14 cellular contexts compared by ENCODE assay signal in the genomic region with DNA sequence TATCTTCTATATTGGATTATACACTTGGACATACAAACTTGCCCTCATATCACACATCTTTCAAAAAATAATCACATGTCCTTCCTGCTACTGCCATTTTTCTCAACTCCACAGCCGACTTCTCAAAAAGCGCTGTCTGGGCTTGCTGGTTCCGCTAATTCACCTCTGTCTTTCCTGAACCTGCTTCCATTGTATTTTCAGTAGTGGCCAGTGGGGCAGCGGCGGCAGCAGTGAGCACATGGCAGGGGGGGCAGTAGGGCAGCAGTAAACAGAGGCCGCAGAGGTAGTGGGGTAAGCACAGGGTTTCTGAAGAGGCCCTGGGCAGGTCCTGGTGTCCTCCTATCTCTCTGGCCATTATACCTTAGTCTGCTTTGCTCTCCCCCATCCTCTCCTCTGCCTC.
A peak's percentile ranks its signal among the peaks of the same experiment; 100 is the strongest.
DNase-seq lines count a peak whose midpoint lies in the region; ATAC-seq and TF ChIP-seq lines count a peak whose summit lies in the region.
"Had no signal": no experiment of that assay in that cellular context is flagged by ENCODE, and none has a peak within 500 bp of the region (broad histone marks: within the 10 kb centered on the region; RNA-seq: fewer than 3 reads in every experiment).

No MANE protein-coding gene starts in this region.

- H3K4ac ChIP-seq in IMR-90 (ENCODE audit: low read depth, low read length) (no peak overlapping the region), mesendoderm (ENCODE audit: low read depth, low read length) (no peak overlapping the region)

- H3K36me3 ChIP-seq in IMR-90 (ENCODE audit: control insufficient read depth, insufficient read depth, low read length), result no peaks in the 10 kb centered on the region
- H3K36me3 ChIP-seq in mesendoderm (ENCODE audit: control insufficient read depth, insufficient read depth, low read length), result no peaks in the 10 kb centered on the region

- no peak overlapping the region for H2BK15ac ChIP-seq in IMR-90 (ENCODE audit: low read depth, low read length)
- no peak overlapping the region for H2BK15ac ChIP-seq in mesendoderm (replicated peaks; ENCODE audit: low read depth)

- no peak overlapping the region for H2BK5ac ChIP-seq in IMR-90 (ENCODE audit: low read depth, low read length, poor library complexity, severe bottlenecking)
- no peak overlapping the region for H2BK5ac ChIP-seq in mesendoderm (ENCODE audit: low read length)

- TF ChIP-seq CTCF in IMR-90 (conservative IDR thresholded peaks at IDR 0.05; ENCODE audit: low read depth, low read length) (peak; percentile 16; the same call in 1 of the 2 replicates), astrocyte of the spinal cord (IDR thresholded peaks at IDR 0.05; ENCODE audit: low read depth, low read length) (peak; percentile 36)

- no peak overlapping the region for H3K23ac ChIP-seq in IMR-90 (ENCODE audit: low read depth, low read length)
- no peak overlapping the region for H3K23ac ChIP-seq in mesendoderm (ENCODE audit: low read length)

- H3K4me2 ChIP-seq in IMR-90 (ENCODE audit: low read depth, low read length), result no peak overlapping the region
- H3K4me2 ChIP-seq in mesendoderm (ENCODE audit: low read length), result no peak overlapping the region
- H3K4me2 ChIP-seq: hepatocyte had no signal

- no peak overlapping the region for H3K56ac ChIP-seq in IMR-90 (ENCODE audit: extremely low read depth, insufficient read depth, low read length)
- no peak overlapping the region for H3K56ac ChIP-seq in mesendoderm (ENCODE audit: low read length)

- no peak overlapping the region for H2BK20ac ChIP-seq in IMR-90 (ENCODE audit: low read depth, low read length)

- intact Hi-C loops in IMR-90 (cut with micrococcal nuclease), result no loop called here

- no peak overlapping the region for H4K8ac ChIP-seq in IMR-90 (ENCODE audit: low read depth in 2 of 2, low read length in 2 of 2)
- no peak overlapping the region for H4K8ac ChIP-seq in mesendoderm (ENCODE audit: low read depth, low read length)

- peak; percentile 35 for DNase-seq in D341Med (ENCODE audit: low spot score)
- no peak for DNase-seq in IMR-90
- no peak for DNase-seq in astrocyte of the spinal cord (ENCODE audit: low read depth, low spot score)
- peak; percentile 49 for DNase-seq in mesendoderm
- no peak for DNase-seq in NCI-H82 (lab: John Stamatoyannopoulos, UW)
- DNase-seq in NCI-H1436 treated with DMSO at 0.1 percent for 48 hours (lab: John Stamatoyannopoulos, UW), result no peak
- DNase-seq: activated naive CD8-positive, alpha-beta T cell treated with anti-CD3 and anti-CD28 coated beads for 36 hours; Karpas-422; NCI-H510A; retina had no signal

- no peak overlapping the region for H3K9ac ChIP-seq in IMR-90 (ENCODE audit: low read depth, low read length)
- H3K9ac ChIP-seq in mesendoderm (ENCODE audit: low read length), result no peak overlapping the region

- H3K27me3 ChIP-seq in IMR-90 (ENCODE audit: control insufficient read depth, insufficient read depth, low read length), result peaks cover 30% of the 10 kb centered on the region
- no peaks in the 10 kb centered on the region for H3K27me3 ChIP-seq in mesendoderm (ENCODE audit: insufficient read depth, low read length, poor library complexity)

- no peaks in the 10 kb centered on the region for H3K9me1 ChIP-seq in IMR-90 (ENCODE audit: insufficient read depth, low read length)

- no peak overlapping the region for H3K14ac ChIP-seq in IMR-90 (replicated peaks; ENCODE audit: low read depth, low read length)

- no peak overlapping the region for H4K91ac ChIP-seq in IMR-90 (ENCODE audit: insufficient read depth, low read depth, low read length)

- WGBS in IMR-90 (ENCODE audit: extremely low coverage in 2 of 2, insufficient read length in 1 of 2), 2 experiments, result no CpG with 5 or more reads among the region's 6 CpGs
- no CpG with 5 or more reads among the region's 6 CpGs for WGBS in mesendoderm (ENCODE audit: extremely low coverage, insufficient coverage, low lambda C conversion rate)

- in situ Hi-C loops in IMR-90 (cut with MboI; ENCODE audit: low sequenced_read_pairs) (no loop called here), astrocyte of the spinal cord (cut with HindIII; ENCODE audit: low sequenced_read_pairs) (no loop called here)

- H3K18ac ChIP-seq in IMR-90 (ENCODE audit: low read depth, low read length) (no peak overlapping the region), mesendoderm (ENCODE audit: low read length) (no peak overlapping the region)

- H3K9me3 ChIP-seq in IMR-90 (ENCODE audit: control insufficient read depth, insufficient read depth, low read length), result no peaks in the 10 kb centered on the region

- no peak for TF ChIP-seq POLR2A in IMR-90 (IDR thresholded peaks at IDR 0.05; ENCODE audit: low read depth, low read length)

- H3K79me1 ChIP-seq in IMR-90 (ENCODE audit: low read depth in 1 of 2, low read length in 2 of 2) (no peaks in the 10 kb centered on the region), mesendoderm (ENCODE audit: low read length) (no peaks in the 10 kb centered on the region)

- H4K20me1 ChIP-seq in IMR-90 (ENCODE audit: insufficient read depth, low read length), result no peaks in the 10 kb centered on the region

- no peak overlapping the region for H2AK9ac ChIP-seq in IMR-90 (replicated peaks; ENCODE audit: low read depth, low read length, poor library complexity)

- H3K4me3 ChIP-seq in IMR-90 (ENCODE audit: insufficient read depth, low read depth, low read length) (no peak overlapping the region), astrocyte of the spinal cord (ENCODE audit: low read depth, low read length) (no peak overlapping the region), mesendoderm (ENCODE audit: low read length) (no peak overlapping the region)
- H3K4me3 ChIP-seq: hepatocyte, SK-N-MC had no signal

- no TSS peak for BruUV-seq in IMR-90 (replicated peaks; lab: Mats Ljungman, UMichigan)

- H3K27ac ChIP-seq in IMR-90 (ENCODE audit: insufficient read depth, low read length), result no peak overlapping the region
- H3K27ac ChIP-seq in mesendoderm (ENCODE audit: low read depth, low read length), result no peak overlapping the region
- H3K27ac ChIP-seq: hepatocyte, SK-N-MC had no signal

- POLR2A ChIA-PET in IMR-90 (lab: Charles Lee; ENCODE audit: unreplicated experiment), result no interaction called here

- ATAC-seq in IMR-90 (ENCODE audit: low read depth) (0 out of 2 replicates have a peak, but pooled peaks have one; percentile 37), GM18502 (IDR thresholded peaks at IDR 0.05; ENCODE audit: poor library complexity, unreplicated experiment) (no peak), GM21390 (IDR thresholded peaks at IDR 0.05; ENCODE audit: unreplicated experiment) (no peak)

- no peak for TF ChIP-seq RAD21 in IMR-90 (IDR thresholded peaks at IDR 0.05; ENCODE audit: low read length)

- H2AK5ac ChIP-seq in IMR-90 (ENCODE audit: low read depth, low read length) (no peak overlapping the region), mesendoderm (ENCODE audit: low read length) (no peak overlapping the region)

- dilution Hi-C loops in IMR-90 (cut with HindIII; ENCODE audit: low sequenced_read_pairs, unreplicated experiment), result no loop called here

- H2BK120ac ChIP-seq in IMR-90 (ENCODE audit: low read depth, low read length) (no peak overlapping the region), mesendoderm (ENCODE audit: low read depth, low read length) (no peak overlapping the region)

- CTCF ChIA-PET in IMR-90 (lab: Yijun Ruan, JAX), result no interaction called here

- H3K4me1 ChIP-seq in IMR-90 (ENCODE audit: control insufficient read depth, insufficient read depth, low read length) (no peaks in the 10 kb centered on the region), mesendoderm (ENCODE audit: control insufficient read depth, low read depth, low read length) (peaks cover 5% of the 10 kb centered on the region)

- H4K5ac ChIP-seq in IMR-90 (ENCODE audit: low read depth, low read length) (no peak overlapping the region), mesendoderm (ENCODE audit: low read length) (no peak overlapping the region)

- H3K79me2 ChIP-seq in mesendoderm (ENCODE audit: control insufficient read depth, insufficient read depth, low read length), result no peaks in the 10 kb centered on the region
- H3K79me2 ChIP-seq: hepatocyte had no signal

- no peak overlapping the region for H2AFZ ChIP-seq in IMR-90 (replicated peaks; ENCODE audit: low read length, poor library complexity)
- H2AFZ ChIP-seq: hepatocyte had no signal

TF ChIP-seq in IMR-90, 13 proteins besides CTCF, POLR2A, EP300 and RAD21:
- no peak for TF ChIP-seq NFE2L2 (IDR thresholded peaks at IDR 0.05; ENCODE audit: low read depth, low read length)
- no peak for TF ChIP-seq MXI1 (IDR thresholded peaks at IDR 0.05; ENCODE audit: borderline replicate concordance, low read depth, low read length)
- TF ChIP-seq, protein P1, sequence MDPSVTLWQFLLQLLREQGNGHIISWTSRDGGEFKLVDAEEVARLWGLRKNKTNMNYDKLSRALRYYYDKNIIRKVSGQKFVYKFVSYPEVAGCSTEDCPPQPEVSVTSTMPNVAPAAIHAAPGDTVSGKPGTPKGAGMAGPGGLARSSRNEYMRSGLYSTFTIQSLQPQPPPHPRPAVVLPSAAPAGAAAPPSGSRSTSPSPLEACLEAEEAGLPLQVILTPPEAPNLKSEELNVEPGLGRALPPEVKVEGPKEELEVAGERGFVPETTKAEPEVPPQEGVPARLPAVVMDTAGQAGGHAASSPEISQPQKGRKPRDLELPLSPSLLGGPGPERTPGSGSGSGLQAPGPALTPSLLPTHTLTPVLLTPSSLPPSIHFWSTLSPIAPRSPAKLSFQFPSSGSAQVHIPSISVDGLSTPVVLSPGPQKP (IDR thresholded peaks at IDR 0.05; ENCODE audit: borderline replicate concordance, low read depth, low read length), result no peak
- TF ChIP-seq SMC3 (IDR thresholded peaks at IDR 0.05; ENCODE audit: low read depth, low read length), result no peak
- TF ChIP-seq, protein P2, sequence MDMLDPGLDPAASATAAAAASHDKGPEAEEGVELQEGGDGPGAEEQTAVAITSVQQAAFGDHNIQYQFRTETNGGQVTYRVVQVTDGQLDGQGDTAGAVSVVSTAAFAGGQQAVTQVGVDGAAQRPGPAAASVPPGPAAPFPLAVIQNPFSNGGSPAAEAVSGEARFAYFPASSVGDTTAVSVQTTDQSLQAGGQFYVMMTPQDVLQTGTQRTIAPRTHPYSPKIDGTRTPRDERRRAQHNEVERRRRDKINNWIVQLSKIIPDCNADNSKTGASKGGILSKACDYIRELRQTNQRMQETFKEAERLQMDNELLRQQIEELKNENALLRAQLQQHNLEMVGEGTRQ (IDR thresholded peaks at IDR 0.05; ENCODE audit: low read depth, low read length), result no peak
- no peak for TF ChIP-seq MAFK (IDR thresholded peaks at IDR 0.05; ENCODE audit: low read depth, low read length)
- no peak for TF ChIP-seq CEBPB (IDR thresholded peaks at IDR 0.05; ENCODE audit: low read depth, low read length)
- TF ChIP-seq CHD1 (IDR thresholded peaks at IDR 0.05; ENCODE audit: low read depth, low read length), result no peak
- no peak for TF ChIP-seq BHLHE40 (IDR thresholded peaks at IDR 0.05; ENCODE audit: low read depth, low read length)
- TF ChIP-seq RCOR1 (IDR thresholded peaks at IDR 0.05; ENCODE audit: insufficient replicate concordance, low read length), result no peak
- TF ChIP-seq FOS (IDR thresholded peaks at IDR 0.05; ENCODE audit: low read depth, low read length), result no peak
- no peak for TF ChIP-seq MAZ (IDR thresholded peaks at IDR 0.05; ENCODE audit: borderline replicate concordance, low read depth, low read length)
- no peak for TF ChIP-seq RFX5 (IDR thresholded peaks at IDR 0.05; ENCODE audit: low read depth, low read length)

Comparison
In these comparisons a context has a peak if more than half of its experiments do, and no peak if none do; other contexts are left out.
1. DNase-seq: peak in D341Med (single experiment) and mesendoderm (single experiment); none in IMR-90 (single experiment), astrocyte of the spinal cord (single experiment), NCI-H82 (single experiment) and NCI-H1436 treated with DMSO at 0.1 percent for 48 hours (single experiment).